Comparison of ENCODE assay signal across 15 cellular contexts in the genomic region with DNA sequence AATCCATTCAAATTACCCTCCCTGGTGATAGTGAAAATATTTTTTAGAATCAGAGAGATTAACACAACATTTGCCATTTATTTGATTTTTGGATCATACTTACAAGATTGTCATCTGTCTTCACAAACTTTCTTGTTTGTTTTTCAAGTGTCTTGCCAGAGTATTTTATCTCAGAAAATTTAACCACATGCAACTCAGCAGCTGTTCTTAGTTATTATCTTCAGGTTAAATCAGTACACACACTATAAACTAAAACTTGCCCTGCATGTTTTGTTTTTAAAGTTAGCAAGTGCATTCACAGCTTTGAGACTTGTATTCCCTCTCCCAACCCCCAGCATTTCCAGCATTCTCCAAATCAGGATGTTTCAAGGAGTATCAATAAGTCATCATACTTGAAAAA.
DNase-seq lines count a peak whose midpoint lies in the region; ATAC-seq and TF ChIP-seq lines count a peak whose summit lies in the region.
"Had no signal": no experiment of that assay in that cellular context is flagged by ENCODE, and none has a peak within 500 bp of the region (broad histone marks: within the 10 kb centered on the region; RNA-seq: fewer than 3 reads in every experiment).

No MANE protein-coding gene starts in this region.

- H3K4me3 ChIP-seq in LNCaP clone FGC (ENCODE audit: low read depth, low read length) (no peak overlapping the region), RWPE2 (ENCODE audit: severe bottlenecking) (no peak overlapping the region), fibroblast of villous mesenchyme (ENCODE audit: low read depth, low read length) (no peak overlapping the region), parathyroid adenoma (ENCODE audit: low read depth, low read length) (peak overlapping the region; percentile 12)

- H3K27me3 ChIP-seq in RWPE2 (ENCODE audit: insufficient read depth, poor library complexity, severe bottlenecking) (no peaks in the 10 kb centered on the region), parathyroid adenoma (ENCODE audit: control insufficient read depth, insufficient read depth, low read length) (no peaks in the 10 kb centered on the region)
- H3K27me3 ChIP-seq: BE2C had no signal

- no peaks in the 10 kb centered on the region for H3K9me3 ChIP-seq in RWPE2 (ENCODE audit: severe bottlenecking)
- H3K9me3 ChIP-seq in parathyroid adenoma (ENCODE audit: control insufficient read depth, low read length), result no peaks in the 10 kb centered on the region
- H3K9me3 ChIP-seq: BE2C, Caco-2 had no signal

- TF ChIP-seq CTCF in LNCaP clone FGC (IDR thresholded peaks at IDR 0.05; ENCODE audit: control insufficient read depth, extremely low read depth, insufficient read depth) (no peak), RWPE2 (IDR thresholded peaks at IDR 0.05; ENCODE audit: poor library complexity, severe bottlenecking) (no peak), fibroblast of villous mesenchyme (IDR thresholded peaks at IDR 0.05; ENCODE audit: insufficient read depth, low read depth, low read length) (no peak), parathyroid adenoma (IDR thresholded peaks at IDR 0.05) (no peak)

- H3K36me3 ChIP-seq in RWPE2 (ENCODE audit: low read depth), result no peaks in the 10 kb centered on the region
- H3K36me3 ChIP-seq in parathyroid adenoma (ENCODE audit: control insufficient read depth, insufficient read depth, low read length), result no peaks in the 10 kb centered on the region
- H3K36me3 ChIP-seq: BE2C had no signal

- peak; percentile 81 for DNase-seq in LNCaP clone FGC (ENCODE audit: low read depth)
- DNase-seq in RWPE2 (ENCODE audit: low spot score), result no peak
- peak; percentile 34 for DNase-seq in fibroblast of villous mesenchyme (ENCODE audit: low read depth)
- DNase-seq in NCI-H1105 treated with DMSO at 0.1 percent for 48 hours (lab: John Stamatoyannopoulos, UW), result no peak
- no peak for DNase-seq in posterior vena cava (ENCODE audit: low spot score)
- no peak for DNase-seq in RKO (ENCODE audit: low spot score)
- DNase-seq: ACHN; BE2C; C1 segment of cervical spinal cord; Caco-2; CD4-positive, CD25-positive, alpha-beta regulatory T cell; GDM1; H9 had no signal

- no peak overlapping the region for H3K9ac ChIP-seq in parathyroid adenoma

- intact Hi-C loops in posterior vena cava (cut with DNase I), result no loop called here

- no peak for ATAC-seq in RWPE2 (ENCODE audit: low read depth)
- ATAC-seq in HG02588 (IDR thresholded peaks at IDR 0.05; ENCODE audit: unreplicated experiment), result no peak

- no peaks in the 10 kb centered on the region for H3K79me2 ChIP-seq in parathyroid adenoma

- peaks cover 5% of the 10 kb centered on the region for H3K4me1 ChIP-seq in RWPE2 (ENCODE audit: insufficient read depth, poor library complexity, severe bottlenecking)
- peaks cover 2% of the 10 kb centered on the region for H3K4me1 ChIP-seq in parathyroid adenoma
- H3K4me1 ChIP-seq: BE2C, Caco-2 had no signal

- no peak overlapping the region for H2AFZ ChIP-seq in parathyroid adenoma

- H3K4me2 ChIP-seq in parathyroid adenoma (ENCODE audit: low read length), result peak overlapping the region; percentile 28

- H3K27ac ChIP-seq in RWPE2 (ENCODE audit: poor library complexity, severe bottlenecking), result peak overlapping the region; percentile 11
- H3K27ac ChIP-seq in parathyroid adenoma, result no peak overlapping the region

Comparison
In these comparisons a context has a peak if more than half of its experiments do, and no peak if none do; other contexts are left out.
1. DNase-seq: peak in LNCaP clone FGC (single experiment) and fibroblast of villous mesenchyme (single experiment); none in RWPE2 (single experiment), NCI-H1105 treated with DMSO at 0.1 percent for 48 hours (single experiment), posterior vena cava (single experiment) and RKO (single experiment).